8 cellular contexts compared by ENCODE assay signal in genomic region chr17:82227629-82228277, GRCh38. TPM values are rescaled to one million over a fixed set of nuclear protein-coding genes. Genes with fewer than 3 reads are reported as not detected.
A peak's percentile ranks its signal among the peaks of the same experiment; 100 is the strongest.
DNase-seq lines count a peak whose midpoint lies in the region; ATAC-seq and TF ChIP-seq lines count a peak whose summit lies in the region.

No MANE protein-coding gene starts in this region.

- H3K4me1 Mint-ChIP-seq in naive thymus-derived CD8-positive, alpha-beta T cell, result peaks cover 2 to 15% (median 8%) of the 10 kb centered on the region in 4 donors

- H3K27me3 Mint-ChIP-seq in naive thymus-derived CD8-positive, alpha-beta T cell, result no peaks in the 10 kb centered on the region

- POLR2A ChIA-PET in naive thymus-derived CD8-positive, alpha-beta T cell (lab: Charles Lee), result interaction anchor here (0.9 to 2.6 kb wide), 4 partner anchors 15 to 89 kb away, joined by 4 to 21 read pairs (median 10); partner anchors contain the start of genes CCDC57 and CD7

- H3K9me3 Mint-ChIP-seq in naive thymus-derived CD8-positive, alpha-beta T cell, result no peaks in the 10 kb centered on the region

- H3K27ac ChIP-seq in BLaER1 (peak overlapping the region; percentile 80), coronary artery (peak overlapping the region; percentile 40 to 92), SJCRH30 (no peak overlapping the region)

- H3K4me1 ChIP-seq in BLaER1 (peaks cover 57% of the 10 kb centered on the region), SJCRH30 (peaks cover 4% of the 10 kb centered on the region; the same call in 1 of the 2 replicates)

- peak overlapping the region; percentile 25 to 93 (median 74) for H3K27ac Mint-ChIP-seq in naive thymus-derived CD8-positive, alpha-beta T cell

- no peaks in the 10 kb centered on the region for H3K9me3 ChIP-seq in BLaER1
- no peaks in the 10 kb centered on the region for H3K9me3 ChIP-seq in SJCRH30 (replicated peaks)

- H3K4me2 ChIP-seq in BLaER1, result peak overlapping the region; percentile 99

- H4K20me1 ChIP-seq in BLaER1, result peaks cover 36% of the 10 kb centered on the region

- H3K36me3 ChIP-seq in BLaER1 (no peaks in the 10 kb centered on the region), SJCRH30 (no peaks in the 10 kb centered on the region)

- no peaks in the 10 kb centered on the region for H3K36me3 Mint-ChIP-seq in naive thymus-derived CD8-positive, alpha-beta T cell

- H3K9ac ChIP-seq in BLaER1, result peak overlapping the region; percentile 84

- H3K4me3 ChIP-seq in BLaER1, result peak overlapping the region; percentile 90
- H3K4me3 ChIP-seq in Jurkat, Clone E6-1 (ENCODE audit: low read length), result peak overlapping the region; percentile 65
- peak overlapping the region; percentile 90 for H3K4me3 ChIP-seq in coronary artery
- H3K4me3 ChIP-seq in SJCRH30, result no peak overlapping the region

- TF ChIP-seq CTCF in coronary artery (IDR thresholded peaks at IDR 0.05), result no peak

- no peak for ATAC-seq in naive thymus-derived CD8-positive, alpha-beta T cell
- ATAC-seq in HG03460 (IDR thresholded peaks at IDR 0.05; ENCODE audit: unreplicated experiment) (no peak), HG02763 (IDR thresholded peaks at IDR 0.05; ENCODE audit: unreplicated experiment) (no peak), HG03108 (IDR thresholded peaks at IDR 0.05; ENCODE audit: unreplicated experiment) (no peak)

- H3K27me3 ChIP-seq in BLaER1, result peaks cover 40% of the 10 kb centered on the region; the same call in 1 of the 2 replicates
- no peaks in the 10 kb centered on the region for H3K27me3 ChIP-seq in SJCRH30

- peak overlapping the region; percentile 72 to 91 (median 81) for H3K4me3 Mint-ChIP-seq in naive thymus-derived CD8-positive, alpha-beta T cell

- no peak for DNase-seq in Jurkat, Clone E6-1 (ENCODE audit: low read depth, low spot score)
- DNase-seq in coronary artery (ENCODE audit: low spot score) (no peak), SJCRH30 (no peak)
- peak in 1 of 10 donors; percentile 47 for DNase-seq in naive thymus-derived CD8-positive, alpha-beta T cell

RNA-seq across cellular contexts. Expression of gene SLC16A3, which starts 1.1 kb away (rescaled TPM):
- polyA plus RNA-seq in Jurkat, Clone E6-1 (2012; ENCODE audit: insufficient read depth, insufficient read length), result 46.4 TPM
- 10 to 100 TPM; 10.1 to 11.6 TPM for total RNA-seq in naive thymus-derived CD8-positive, alpha-beta T cell
- polyA plus RNA-seq in naive thymus-derived CD8-positive, alpha-beta T cell, result 1 to 10 TPM in 2 of 3 donors, under 1 TPM in 1; 0.91 to 1.5 (median 1.0) TPM
- 11.0 and 13.2 TPM in 2 replicates for total RNA-seq in SJCRH30 (2014; rRNA removed; shearing (Covaris generic))

RNA-seq across cellular contexts. Expression of gene CCDC57, which starts 15.1 kb away (rescaled TPM):
- 27.2 TPM for polyA plus RNA-seq in Jurkat, Clone E6-1 (2012; ENCODE audit: insufficient read depth, insufficient read length)
- total RNA-seq in naive thymus-derived CD8-positive, alpha-beta T cell, result 10 to 100 TPM; 72.9 to 80.0 TPM
- polyA plus RNA-seq in naive thymus-derived CD8-positive, alpha-beta T cell, result 10 to 100 TPM; 39.6 to 53.5 (median 42.4) TPM
- 23.5 and 24.6 TPM in 2 replicates for total RNA-seq in SJCRH30 (2014; rRNA removed; shearing (Covaris generic))

RNA-seq across cellular contexts. Expression of gene CSNK1D, which starts 45.7 kb away (rescaled TPM):
- 98.1 TPM for polyA plus RNA-seq in Jurkat, Clone E6-1 (2012; ENCODE audit: insufficient read depth, insufficient read length)
- 100 to 1,000 TPM; 184 to 201 TPM for total RNA-seq in naive thymus-derived CD8-positive, alpha-beta T cell
- 10 to 100 TPM; 47.6 to 72.1 (median 48.6) TPM for polyA plus RNA-seq in naive thymus-derived CD8-positive, alpha-beta T cell
- total RNA-seq in SJCRH30 (2014; rRNA removed; shearing (Covaris generic)), result 70.5 and 88.7 TPM in 2 replicates
